ENCODE assay signal across 1 cellular context in the genomic region with DNA sequence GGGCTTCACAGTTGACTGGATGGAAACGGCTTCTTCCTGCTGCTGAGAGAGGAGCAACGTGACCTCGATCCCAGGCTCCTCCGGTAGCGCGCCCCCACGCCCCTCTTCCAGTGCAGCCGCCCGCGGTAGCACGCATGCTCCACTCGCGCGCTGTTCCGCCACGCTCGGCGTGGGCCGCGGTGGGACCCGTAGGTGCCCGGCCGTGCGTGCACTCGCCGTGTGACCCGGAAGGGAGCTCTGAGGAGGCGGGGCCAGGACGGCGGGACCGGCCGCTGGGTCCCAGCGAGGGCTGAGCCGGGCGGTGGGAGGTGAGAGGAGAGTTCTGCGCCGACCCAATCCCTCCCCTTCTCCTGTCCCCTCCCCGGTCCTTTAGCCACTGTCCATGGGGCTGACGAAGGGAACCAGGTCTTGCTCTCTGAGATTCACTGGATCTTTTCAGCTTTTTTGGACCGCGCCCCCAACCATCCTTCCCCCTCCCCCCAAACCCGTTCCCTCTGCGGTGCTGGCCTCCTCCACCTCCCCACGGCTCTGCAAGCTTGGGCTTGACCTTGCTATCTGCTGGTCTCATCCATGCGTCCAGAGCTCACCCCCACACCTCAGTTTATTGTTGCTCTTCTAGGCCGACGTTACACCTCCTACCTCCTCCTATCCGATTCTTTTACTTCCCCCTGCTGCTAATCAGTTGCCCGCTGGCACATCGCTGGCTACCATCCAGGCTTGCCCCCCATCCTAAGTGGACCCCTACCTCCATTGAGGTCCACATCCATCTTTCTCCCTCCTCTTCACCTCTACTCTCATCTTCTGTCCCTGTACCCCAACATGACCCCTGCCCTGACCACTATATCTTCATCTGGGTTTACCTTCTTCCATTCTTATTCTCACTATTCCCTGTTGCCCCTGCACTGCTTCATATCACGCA.
TF ChIP-seq lines count a peak whose summit lies in the region.

A gene (plus strand): TSS at position 255 of the 919 bp plus-strand sequence. CDS start 2,115 bp downstream, outside the sequence.

TF ChIP-seq in WTC11, 78 proteins besides CTCF, POLR2A, EP300 and RAD21 (continued from another document and continues in another):
- TF ChIP-seq, protein P1, sequence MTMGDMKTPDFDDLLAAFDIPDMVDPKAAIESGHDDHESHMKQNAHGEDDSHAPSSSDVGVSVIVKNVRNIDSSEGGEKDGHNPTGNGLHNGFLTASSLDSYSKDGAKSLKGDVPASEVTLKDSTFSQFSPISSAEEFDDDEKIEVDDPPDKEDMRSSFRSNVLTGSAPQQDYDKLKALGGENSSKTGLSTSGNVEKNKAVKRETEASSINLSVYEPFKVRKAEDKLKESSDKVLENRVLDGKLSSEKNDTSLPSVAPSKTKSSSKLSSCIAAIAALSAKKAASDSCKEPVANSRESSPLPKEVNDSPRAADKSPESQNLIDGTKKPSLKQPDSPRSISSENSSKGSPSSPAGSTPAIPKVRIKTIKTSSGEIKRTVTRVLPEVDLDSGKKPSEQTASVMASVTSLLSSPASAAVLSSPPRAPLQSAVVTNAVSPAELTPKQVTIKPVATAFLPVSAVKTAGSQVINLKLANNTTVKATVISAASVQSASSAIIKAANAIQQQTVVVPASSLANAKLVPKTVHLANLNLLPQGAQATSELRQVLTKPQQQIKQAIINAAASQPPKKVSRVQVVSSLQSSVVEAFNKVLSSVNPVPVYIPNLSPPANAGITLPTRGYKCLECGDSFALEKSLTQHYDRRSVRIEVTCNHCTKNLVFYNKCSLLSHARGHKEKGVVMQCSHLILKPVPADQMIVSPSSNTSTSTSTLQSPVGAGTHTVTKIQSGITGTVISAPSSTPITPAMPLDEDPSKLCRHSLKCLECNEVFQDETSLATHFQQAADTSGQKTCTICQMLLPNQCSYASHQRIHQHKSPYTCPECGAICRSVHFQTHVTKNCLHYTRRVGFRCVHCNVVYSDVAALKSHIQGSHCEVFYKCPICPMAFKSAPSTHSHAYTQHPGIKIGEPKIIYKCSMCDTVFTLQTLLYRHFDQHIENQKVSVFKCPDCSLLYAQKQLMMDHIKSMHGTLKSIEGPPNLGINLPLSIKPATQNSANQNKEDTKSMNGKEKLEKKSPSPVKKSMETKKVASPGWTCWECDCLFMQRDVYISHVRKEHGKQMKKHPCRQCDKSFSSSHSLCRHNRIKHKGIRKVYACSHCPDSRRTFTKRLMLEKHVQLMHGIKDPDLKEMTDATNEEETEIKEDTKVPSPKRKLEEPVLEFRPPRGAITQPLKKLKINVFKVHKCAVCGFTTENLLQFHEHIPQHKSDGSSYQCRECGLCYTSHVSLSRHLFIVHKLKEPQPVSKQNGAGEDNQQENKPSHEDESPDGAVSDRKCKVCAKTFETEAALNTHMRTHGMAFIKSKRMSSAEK (CRISPR knock-in tag; IDR thresholded peaks at IDR 0.05; ENCODE audit: borderline replicate concordance) = peak; percentile 58; the same call in 1 of the 2 replicates
- TF ChIP-seq, protein P2, sequence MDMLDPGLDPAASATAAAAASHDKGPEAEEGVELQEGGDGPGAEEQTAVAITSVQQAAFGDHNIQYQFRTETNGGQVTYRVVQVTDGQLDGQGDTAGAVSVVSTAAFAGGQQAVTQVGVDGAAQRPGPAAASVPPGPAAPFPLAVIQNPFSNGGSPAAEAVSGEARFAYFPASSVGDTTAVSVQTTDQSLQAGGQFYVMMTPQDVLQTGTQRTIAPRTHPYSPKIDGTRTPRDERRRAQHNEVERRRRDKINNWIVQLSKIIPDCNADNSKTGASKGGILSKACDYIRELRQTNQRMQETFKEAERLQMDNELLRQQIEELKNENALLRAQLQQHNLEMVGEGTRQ (CRISPR knock-in tag; IDR thresholded peaks at IDR 0.05) = peak; percentile 77
- TF ChIP-seq JAZF1 (CRISPR knock-in tag; IDR thresholded peaks at IDR 0.05) = no peak
- TF ChIP-seq, protein P3, sequence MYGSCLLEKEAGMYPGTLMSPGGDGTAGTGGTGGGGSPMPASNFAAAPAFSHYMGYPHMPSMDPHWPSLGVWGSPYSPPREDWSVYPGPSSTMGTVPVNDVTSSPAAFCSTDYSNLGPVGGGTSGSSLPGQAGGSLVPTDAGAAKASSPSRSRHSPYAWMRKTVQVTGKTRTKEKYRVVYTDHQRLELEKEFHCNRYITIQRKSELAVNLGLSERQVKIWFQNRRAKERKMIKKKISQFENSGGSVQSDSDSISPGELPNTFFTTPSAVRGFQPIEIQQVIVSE (CRISPR knock-in tag; IDR thresholded peaks at IDR 0.05; ENCODE audit: borderline replicate concordance) = no peak
- TF ChIP-seq SMAD3 (CRISPR knock-in tag; IDR thresholded peaks at IDR 0.05; ENCODE audit: borderline replicate concordance) = peak; percentile 78; the same call in 1 of the 2 replicates
- TF ChIP-seq ZNF121 (CRISPR knock-in tag; IDR thresholded peaks at IDR 0.05) = 0 out of 2 replicates have a peak, but pooled peaks have one; percentile 20
- 0 out of 2 replicates have a peak, but pooled peaks have one; percentile 45 for TF ChIP-seq ZNF263 (CRISPR knock-in tag; IDR thresholded peaks at IDR 0.05; ENCODE audit: low read depth)
- TF ChIP-seq, protein P4, sequence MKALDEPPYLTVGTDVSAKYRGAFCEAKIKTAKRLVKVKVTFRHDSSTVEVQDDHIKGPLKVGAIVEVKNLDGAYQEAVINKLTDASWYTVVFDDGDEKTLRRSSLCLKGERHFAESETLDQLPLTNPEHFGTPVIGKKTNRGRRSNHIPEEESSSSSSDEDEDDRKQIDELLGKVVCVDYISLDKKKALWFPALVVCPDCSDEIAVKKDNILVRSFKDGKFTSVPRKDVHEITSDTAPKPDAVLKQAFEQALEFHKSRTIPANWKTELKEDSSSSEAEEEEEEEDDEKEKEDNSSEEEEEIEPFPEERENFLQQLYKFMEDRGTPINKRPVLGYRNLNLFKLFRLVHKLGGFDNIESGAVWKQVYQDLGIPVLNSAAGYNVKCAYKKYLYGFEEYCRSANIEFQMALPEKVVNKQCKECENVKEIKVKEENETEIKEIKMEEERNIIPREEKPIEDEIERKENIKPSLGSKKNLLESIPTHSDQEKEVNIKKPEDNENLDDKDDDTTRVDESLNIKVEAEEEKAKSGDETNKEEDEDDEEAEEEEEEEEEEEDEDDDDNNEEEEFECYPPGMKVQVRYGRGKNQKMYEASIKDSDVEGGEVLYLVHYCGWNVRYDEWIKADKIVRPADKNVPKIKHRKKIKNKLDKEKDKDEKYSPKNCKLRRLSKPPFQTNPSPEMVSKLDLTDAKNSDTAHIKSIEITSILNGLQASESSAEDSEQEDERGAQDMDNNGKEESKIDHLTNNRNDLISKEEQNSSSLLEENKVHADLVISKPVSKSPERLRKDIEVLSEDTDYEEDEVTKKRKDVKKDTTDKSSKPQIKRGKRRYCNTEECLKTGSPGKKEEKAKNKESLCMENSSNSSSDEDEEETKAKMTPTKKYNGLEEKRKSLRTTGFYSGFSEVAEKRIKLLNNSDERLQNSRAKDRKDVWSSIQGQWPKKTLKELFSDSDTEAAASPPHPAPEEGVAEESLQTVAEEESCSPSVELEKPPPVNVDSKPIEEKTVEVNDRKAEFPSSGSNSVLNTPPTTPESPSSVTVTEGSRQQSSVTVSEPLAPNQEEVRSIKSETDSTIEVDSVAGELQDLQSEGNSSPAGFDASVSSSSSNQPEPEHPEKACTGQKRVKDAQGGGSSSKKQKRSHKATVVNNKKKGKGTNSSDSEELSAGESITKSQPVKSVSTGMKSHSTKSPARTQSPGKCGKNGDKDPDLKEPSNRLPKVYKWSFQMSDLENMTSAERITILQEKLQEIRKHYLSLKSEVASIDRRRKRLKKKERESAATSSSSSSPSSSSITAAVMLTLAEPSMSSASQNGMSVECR (CRISPR knock-in tag; IDR thresholded peaks at IDR 0.05; ENCODE audit: borderline replicate concordance) = peak; percentile 60; the same call in 1 of the 2 replicates
- TF ChIP-seq, protein P5, sequence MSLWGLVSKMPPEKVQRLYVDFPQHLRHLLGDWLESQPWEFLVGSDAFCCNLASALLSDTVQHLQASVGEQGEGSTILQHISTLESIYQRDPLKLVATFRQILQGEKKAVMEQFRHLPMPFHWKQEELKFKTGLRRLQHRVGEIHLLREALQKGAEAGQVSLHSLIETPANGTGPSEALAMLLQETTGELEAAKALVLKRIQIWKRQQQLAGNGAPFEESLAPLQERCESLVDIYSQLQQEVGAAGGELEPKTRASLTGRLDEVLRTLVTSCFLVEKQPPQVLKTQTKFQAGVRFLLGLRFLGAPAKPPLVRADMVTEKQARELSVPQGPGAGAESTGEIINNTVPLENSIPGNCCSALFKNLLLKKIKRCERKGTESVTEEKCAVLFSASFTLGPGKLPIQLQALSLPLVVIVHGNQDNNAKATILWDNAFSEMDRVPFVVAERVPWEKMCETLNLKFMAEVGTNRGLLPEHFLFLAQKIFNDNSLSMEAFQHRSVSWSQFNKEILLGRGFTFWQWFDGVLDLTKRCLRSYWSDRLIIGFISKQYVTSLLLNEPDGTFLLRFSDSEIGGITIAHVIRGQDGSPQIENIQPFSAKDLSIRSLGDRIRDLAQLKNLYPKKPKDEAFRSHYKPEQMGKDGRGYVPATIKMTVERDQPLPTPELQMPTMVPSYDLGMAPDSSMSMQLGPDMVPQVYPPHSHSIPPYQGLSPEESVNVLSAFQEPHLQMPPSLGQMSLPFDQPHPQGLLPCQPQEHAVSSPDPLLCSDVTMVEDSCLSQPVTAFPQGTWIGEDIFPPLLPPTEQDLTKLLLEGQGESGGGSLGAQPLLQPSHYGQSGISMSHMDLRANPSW (CRISPR knock-in tag; conservative IDR thresholded peaks at IDR 0.05; ENCODE audit: low read depth) = no peak
- no peak for TF ChIP-seq ELF4 (CRISPR knock-in tag; IDR thresholded peaks at IDR 0.05; ENCODE audit: low read depth)
- TF ChIP-seq, protein P6, sequence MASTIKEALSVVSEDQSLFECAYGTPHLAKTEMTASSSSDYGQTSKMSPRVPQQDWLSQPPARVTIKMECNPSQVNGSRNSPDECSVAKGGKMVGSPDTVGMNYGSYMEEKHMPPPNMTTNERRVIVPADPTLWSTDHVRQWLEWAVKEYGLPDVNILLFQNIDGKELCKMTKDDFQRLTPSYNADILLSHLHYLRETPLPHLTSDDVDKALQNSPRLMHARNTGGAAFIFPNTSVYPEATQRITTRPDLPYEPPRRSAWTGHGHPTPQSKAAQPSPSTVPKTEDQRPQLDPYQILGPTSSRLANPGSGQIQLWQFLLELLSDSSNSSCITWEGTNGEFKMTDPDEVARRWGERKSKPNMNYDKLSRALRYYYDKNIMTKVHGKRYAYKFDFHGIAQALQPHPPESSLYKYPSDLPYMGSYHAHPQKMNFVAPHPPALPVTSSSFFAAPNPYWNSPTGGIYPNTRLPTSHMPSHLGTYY (CRISPR knock-in tag; IDR thresholded peaks at IDR 0.05) = no peak; the same call in 1 of the 2 replicates
- no peak for TF ChIP-seq ZNF219 (CRISPR knock-in tag; IDR thresholded peaks at IDR 0.05; ENCODE audit: borderline replicate concordance)
- no peak for TF ChIP-seq RELA (CRISPR knock-in tag; IDR thresholded peaks at IDR 0.05; ENCODE audit: borderline replicate concordance)
- no peak for TF ChIP-seq OVOL2 (CRISPR knock-in tag; IDR thresholded peaks at IDR 0.05; ENCODE audit: borderline replicate concordance)
- TF ChIP-seq, protein P7, sequence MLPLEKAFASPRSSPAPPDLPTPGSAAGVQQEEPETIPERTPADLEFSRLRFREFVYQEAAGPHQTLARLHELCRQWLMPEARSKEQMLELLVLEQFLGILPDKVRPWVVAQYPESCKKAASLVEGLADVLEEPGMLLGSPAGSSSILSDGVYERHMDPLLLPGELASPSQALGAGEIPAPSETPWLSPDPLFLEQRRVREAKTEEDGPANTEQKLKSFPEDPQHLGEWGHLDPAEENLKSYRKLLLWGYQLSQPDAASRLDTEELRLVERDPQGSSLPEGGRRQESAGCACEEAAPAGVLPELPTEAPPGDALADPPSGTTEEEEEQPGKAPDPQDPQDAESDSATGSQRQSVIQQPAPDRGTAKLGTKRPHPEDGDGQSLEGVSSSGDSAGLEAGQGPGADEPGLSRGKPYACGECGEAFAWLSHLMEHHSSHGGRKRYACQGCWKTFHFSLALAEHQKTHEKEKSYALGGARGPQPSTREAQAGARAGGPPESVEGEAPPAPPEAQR (CRISPR knock-in tag; IDR thresholded peaks at IDR 0.05) = no peak
- TF ChIP-seq, protein P8, sequence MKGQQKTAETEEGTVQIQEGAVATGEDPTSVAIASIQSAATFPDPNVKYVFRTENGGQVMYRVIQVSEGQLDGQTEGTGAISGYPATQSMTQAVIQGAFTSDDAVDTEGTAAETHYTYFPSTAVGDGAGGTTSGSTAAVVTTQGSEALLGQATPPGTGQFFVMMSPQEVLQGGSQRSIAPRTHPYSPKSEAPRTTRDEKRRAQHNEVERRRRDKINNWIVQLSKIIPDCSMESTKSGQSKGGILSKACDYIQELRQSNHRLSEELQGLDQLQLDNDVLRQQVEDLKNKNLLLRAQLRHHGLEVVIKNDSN (CRISPR knock-in tag; IDR thresholded peaks at IDR 0.05) = peak; percentile 80
- no peak for TF ChIP-seq IRF2 (CRISPR knock-in tag; IDR thresholded peaks at IDR 0.05; ENCODE audit: borderline replicate concordance, low read depth)
- TF ChIP-seq, protein P9, sequence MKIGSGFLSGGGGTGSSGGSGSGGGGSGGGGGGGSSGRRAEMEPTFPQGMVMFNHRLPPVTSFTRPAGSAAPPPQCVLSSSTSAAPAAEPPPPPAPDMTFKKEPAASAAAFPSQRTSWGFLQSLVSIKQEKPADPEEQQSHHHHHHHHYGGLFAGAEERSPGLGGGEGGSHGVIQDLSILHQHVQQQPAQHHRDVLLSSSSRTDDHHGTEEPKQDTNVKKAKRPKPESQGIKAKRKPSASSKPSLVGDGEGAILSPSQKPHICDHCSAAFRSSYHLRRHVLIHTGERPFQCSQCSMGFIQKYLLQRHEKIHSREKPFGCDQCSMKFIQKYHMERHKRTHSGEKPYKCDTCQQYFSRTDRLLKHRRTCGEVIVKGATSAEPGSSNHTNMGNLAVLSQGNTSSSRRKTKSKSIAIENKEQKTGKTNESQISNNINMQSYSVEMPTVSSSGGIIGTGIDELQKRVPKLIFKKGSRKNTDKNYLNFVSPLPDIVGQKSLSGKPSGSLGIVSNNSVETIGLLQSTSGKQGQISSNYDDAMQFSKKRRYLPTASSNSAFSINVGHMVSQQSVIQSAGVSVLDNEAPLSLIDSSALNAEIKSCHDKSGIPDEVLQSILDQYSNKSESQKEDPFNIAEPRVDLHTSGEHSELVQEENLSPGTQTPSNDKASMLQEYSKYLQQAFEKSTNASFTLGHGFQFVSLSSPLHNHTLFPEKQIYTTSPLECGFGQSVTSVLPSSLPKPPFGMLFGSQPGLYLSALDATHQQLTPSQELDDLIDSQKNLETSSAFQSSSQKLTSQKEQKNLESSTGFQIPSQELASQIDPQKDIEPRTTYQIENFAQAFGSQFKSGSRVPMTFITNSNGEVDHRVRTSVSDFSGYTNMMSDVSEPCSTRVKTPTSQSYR (CRISPR knock-in tag; IDR thresholded peaks at IDR 0.05) = peak; percentile 60; the same call in 1 of the 2 replicates
- peak; percentile 83 for TF ChIP-seq GABPB1 (CRISPR knock-in tag; IDR thresholded peaks at IDR 0.05)
- TF ChIP-seq ETV6 (CRISPR knock-in tag; IDR thresholded peaks at IDR 0.05) = peak; percentile 91
- TF ChIP-seq CREM (CRISPR knock-in tag; IDR thresholded peaks at IDR 0.05) = peak; percentile 38; the same call in 1 of the 2 replicates
- TF ChIP-seq ZNF416 (CRISPR knock-in tag; IDR thresholded peaks at IDR 0.05) = 0 out of 2 replicates have a peak, but pooled peaks have one; percentile 71
- TF ChIP-seq NR3C1 (CRISPR knock-in tag; conservative IDR thresholded peaks at IDR 0.05; ENCODE audit: low read depth) = no peak
- TF ChIP-seq SOX15 (CRISPR knock-in tag; IDR thresholded peaks at IDR 0.05) = no peak
